In genomic region chrX:40112996-40113395, GRCh38 we compare ENCODE assay signal across 28 cellular contexts.
"Had no signal": no experiment of that assay in that cellular context is flagged by ENCODE, and none has a peak within 500 bp of the region (broad histone marks: within the 10 kb centered on the region; RNA-seq: fewer than 3 reads in every experiment).

No MANE protein-coding gene starts in this region.

- H3K4me2 ChIP-seq: hepatocyte had no signal

- DNase-seq: colonic mucosa; cortex of kidney; dermis blood vessel endothelial cell; dorsolateral prefrontal cortex; effector CD4-positive, alpha-beta T cell; effector CD8-positive, alpha-beta T cell; effector memory CD4-positive, alpha-beta T cell; effector memory CD8-positive, alpha-beta T cell; endodermal cell; erythroblast; esophagus squamous epithelium; foreskin fibroblast; foreskin keratinocyte; foreskin melanocyte; gastrocnemius medialis; glutamatergic neuron; head of caudate nucleus; heart left ventricle; heart right ventricle; hippocampal formation had no signal

- ATAC-seq: effector memory CD8-positive, alpha-beta T cell; esophagus mucosa; foreskin keratinocyte; gastrocnemius medialis; gastroesophageal sphincter; heart left ventricle; heart right ventricle had no signal

- FAIRE-seq: endometrium, endothelial cell of umbilical vein, frontal cortex had no signal

- H3K27me3 ChIP-seq: foreskin keratinocyte, gastroesophageal sphincter, hepatocyte had no signal

- H3K36me3 ChIP-seq: colonic mucosa, esophagus muscularis mucosa, esophagus squamous epithelium, gastrocnemius medialis, gastroesophageal sphincter, heart left ventricle, heart right ventricle had no signal

- H3K9me3 ChIP-seq: colonic mucosa, esophagus muscularis mucosa, esophagus squamous epithelium, gastrocnemius medialis, gastroesophageal sphincter, heart left ventricle had no signal

- H3K4me3 ChIP-seq: colonic mucosa, dorsolateral prefrontal cortex, esophagus muscularis mucosa, esophagus squamous epithelium, gastrocnemius medialis, gastroesophageal sphincter, heart left ventricle, heart right ventricle, hepatocyte had no signal

- H3K27ac ChIP-seq: colonic mucosa, dorsolateral prefrontal cortex, epithelial cell of prostate, esophagus muscularis mucosa, esophagus squamous epithelium, foreskin keratinocyte, gastrocnemius medialis, gastroesophageal sphincter, heart left ventricle, heart right ventricle, hepatocyte had no signal
